9 cellular contexts compared by ENCODE assay signal in genomic region chr16:89246383-89246902, GRCh38. TPM values are rescaled to one million over a fixed set of nuclear protein-coding genes. Genes with fewer than 3 reads are reported as not detected.
DNase-seq lines count a peak whose midpoint lies in the region; ATAC-seq and TF ChIP-seq lines count a peak whose summit lies in the region.
"Had no signal": no experiment of that assay in that cellular context is flagged by ENCODE, and none has a peak within 500 bp of the region (broad histone marks: within the 10 kb centered on the region; RNA-seq: fewer than 3 reads in every experiment).

No MANE protein-coding gene starts in this region.

- peak overlapping the region; percentile 70 for H3K4me3 Mint-ChIP-seq in stimulated activated naive CD8-positive, alpha-beta T cell treated with anti-CD3 and anti-CD28 coated beads, Interleukin-15, Interleukin-2, amounts not matched to agents 100 ng/mL and 50 ng/mL, for 24 hours
- peak overlapping the region; percentile 79 to 86 (median 82) for H3K4me3 Mint-ChIP-seq in brain
- H3K4me3 Mint-ChIP-seq in memory B cell = peak overlapping the region; percentile 71

- no peak for TF ChIP-seq CTCF in brain (conservative IDR thresholded peaks at IDR 0.05)

- intact Hi-C loops in head of caudate nucleus (cut with DNase I) = no loop called here

- H3K27ac Mint-ChIP-seq in stimulated activated naive CD8-positive, alpha-beta T cell treated with anti-CD3 and anti-CD28 coated beads, Interleukin-15, Interleukin-2, amounts not matched to agents 100 ng/mL and 50 ng/mL, for 24 hours = peak overlapping the region; percentile 68
- H3K27ac Mint-ChIP-seq in brain (peak overlapping the region in 2 of 5 experiments; percentile 58 to 60), memory B cell (no peak overlapping the region)

- H3K9me3 Mint-ChIP-seq in stimulated activated naive CD8-positive, alpha-beta T cell treated with anti-CD3 and anti-CD28 coated beads, Interleukin-15, Interleukin-2, amounts not matched to agents 100 ng/mL and 50 ng/mL, for 24 hours = peaks cover 8% of the 10 kb centered on the region
- H3K9me3 Mint-ChIP-seq in brain (peaks cover 2 to 12% (median 7%) of the 10 kb centered on the region in 5 experiments), memory B cell (peaks cover 2% of the 10 kb centered on the region)

- no peak for DNase-seq in stimulated activated naive CD8-positive, alpha-beta T cell treated with anti-CD3 and anti-CD28 coated beads, Interleukin-15, Interleukin-2, amounts not matched to agents 100 U/mL and 50 U/mL, for 24 hours
- DNase-seq in memory B cell (ENCODE audit: low spot score in 2 of 2) (no peak), DMS53 treated with DMSO at 0.1 percent for 48 hours (lab: John Stamatoyannopoulos, UW; ENCODE audit: unreplicated experiment) (no peak), Ammon's horn (ENCODE audit: low spot score) (no peak), head of caudate nucleus (no peak)
- DNase-seq: stimulated activated CD8-positive, alpha-beta memory T cell treated with anti-CD3 and anti-CD28 coated beads, Interleukin-4, amount 100 ng/mL, for 48 hours had no signal

- H3K4me1 Mint-ChIP-seq in stimulated activated naive CD8-positive, alpha-beta T cell treated with anti-CD3 and anti-CD28 coated beads, Interleukin-15, Interleukin-2, amounts not matched to agents 100 ng/mL and 50 ng/mL, for 24 hours (ENCODE audit: low read depth) = peaks cover 26% of the 10 kb centered on the region
- peaks cover 10% of the 10 kb centered on the region for H3K4me1 Mint-ChIP-seq in brain
- H3K4me1 Mint-ChIP-seq in memory B cell = peaks cover 6% of the 10 kb centered on the region

- no peak for ATAC-seq in stimulated activated naive CD8-positive, alpha-beta T cell treated with anti-CD3 and anti-CD28 coated beads, Interleukin-15, Interleukin-2, amounts not matched to agents 100 U/mL and 50 U/mL, for 24 hours
- no peak for ATAC-seq in memory B cell (ENCODE audit: low read depth)
- ATAC-seq in GM18520 (IDR thresholded peaks at IDR 0.05; ENCODE audit: unreplicated experiment) = no peak

- H3K36me3 Mint-ChIP-seq in stimulated activated naive CD8-positive, alpha-beta T cell treated with anti-CD3 and anti-CD28 coated beads, Interleukin-15, Interleukin-2, amounts not matched to agents 100 ng/mL and 50 ng/mL, for 24 hours (ENCODE audit: low read depth) = peaks cover 9% of the 10 kb centered on the region
- H3K36me3 Mint-ChIP-seq in brain = peaks cover 4% of the 10 kb centered on the region
- peaks cover 3% of the 10 kb centered on the region for H3K36me3 Mint-ChIP-seq in memory B cell

- H3K27me3 Mint-ChIP-seq in stimulated activated naive CD8-positive, alpha-beta T cell treated with anti-CD3 and anti-CD28 coated beads, Interleukin-15, Interleukin-2, amounts not matched to agents 100 ng/mL and 50 ng/mL, for 24 hours = peaks cover 5% of the 10 kb centered on the region
- peaks cover under 1% of the 10 kb centered on the region for H3K27me3 Mint-ChIP-seq in brain
- no peaks in the 10 kb centered on the region for H3K27me3 Mint-ChIP-seq in memory B cell

RNA-seq across cellular contexts. Expression of gene ZNF778, which starts 28.9 kb away (rescaled TPM):
- polyA plus RNA-seq in brain (ENCODE audit: insufficient read depth, low read depth, low replicate concordance) = 7.9 TPM

RNA-seq across cellular contexts. Expression of gene SLC22A31, which starts 46.1 kb away (rescaled TPM):
- polyA plus RNA-seq in brain (ENCODE audit: insufficient read depth, low read depth, low replicate concordance) = not detected
